In genomic region chr4:25029479-25030282, GRCh38 we compare ENCODE assay signal across 9 cellular contexts. TPM values are rescaled to one million over a fixed set of nuclear protein-coding genes. Genes with fewer than 3 reads are reported as not detected.
DNase-seq lines count a peak whose midpoint lies in the region; ATAC-seq and TF ChIP-seq lines count a peak whose summit lies in the region.
"Had no signal": no experiment of that assay in that cellular context is flagged by ENCODE, and none has a peak within 500 bp of the region (broad histone marks: within the 10 kb centered on the region; RNA-seq: fewer than 3 reads in every experiment).

No MANE protein-coding gene starts in this region.

- CTCF ChIA-PET in HEK293T (lab: Yijun Ruan, JAX) = no interaction called here

- POLR2A ChIA-PET in HEK293T (lab: Yijun Ruan, JAX) = no interaction called here

- H3K27me3 ChIP-seq in adipocyte (replicated peaks; ENCODE audit: control insufficient read depth, insufficient read depth, low read length) = peaks cover 15% of the 10 kb centered on the region
- peaks cover 5% of the 10 kb centered on the region for H3K27me3 ChIP-seq in mesendoderm (ENCODE audit: insufficient read depth, low read length, poor library complexity)
- peaks cover 8 to 22% (median 12%) of the 10 kb centered on the region in 5 donors for H3K27me3 ChIP-seq in subcutaneous abdominal adipose tissue (ENCODE audit: control insufficient read depth in 5 of 5, insufficient read depth in 4 of 5, low read length in 5 of 5)

- H3K4me1 ChIP-seq in adipocyte (ENCODE audit: control insufficient read depth, insufficient read depth, low read length) = peaks cover 9% of the 10 kb centered on the region
- H3K4me1 ChIP-seq in mesendoderm (ENCODE audit: control insufficient read depth, low read depth, low read length) = peaks cover 2% of the 10 kb centered on the region
- H3K4me1 ChIP-seq in subcutaneous abdominal adipose tissue (ENCODE audit: control insufficient read depth in 5 of 5, insufficient read depth in 5 of 5, low read length in 5 of 5) = peaks cover 0 to 19% (median 17%) of the 10 kb centered on the region in 5 donors

- H3K79me1 ChIP-seq in mesendoderm (ENCODE audit: low read length) = no peaks in the 10 kb centered on the region

- no peak for ATAC-seq in GM18519 (IDR thresholded peaks at IDR 0.05; ENCODE audit: low FRiP score, unreplicated experiment)

- no peaks in the 10 kb centered on the region for H3K79me2 ChIP-seq in mesendoderm (ENCODE audit: control insufficient read depth, insufficient read depth, low read length)

- H2BK5ac ChIP-seq in mesendoderm (ENCODE audit: low read length) = no peak overlapping the region

- no peak overlapping the region for H4K5ac ChIP-seq in mesendoderm (ENCODE audit: low read length)

- H3K36me3 ChIP-seq in adipocyte (ENCODE audit: control insufficient read depth, insufficient read depth, low read length, severe bottlenecking) (no peaks in the 10 kb centered on the region), mesendoderm (ENCODE audit: control insufficient read depth, insufficient read depth, low read length) (no peaks in the 10 kb centered on the region), subcutaneous abdominal adipose tissue (ENCODE audit: control insufficient read depth in 5 of 5, insufficient read depth in 5 of 5, low read length in 5 of 5) (no peaks in the 10 kb centered on the region)

- H3K4me2 ChIP-seq in mesendoderm (ENCODE audit: low read length) = peak overlapping the region; percentile 33

- no peak overlapping the region for H3K56ac ChIP-seq in mesendoderm (ENCODE audit: low read length)

- H2BK15ac ChIP-seq in mesendoderm (replicated peaks; ENCODE audit: low read depth) = no peak overlapping the region

- no peak overlapping the region for H2BK120ac ChIP-seq in mesendoderm (ENCODE audit: low read depth, low read length)

- no CpG with 5 or more reads among the region's 20 CpGs for WGBS in mesendoderm (ENCODE audit: extremely low coverage, insufficient coverage, low lambda C conversion rate)

- DNase-seq in NCI-H345 (lab: John Stamatoyannopoulos, UW) (peak; percentile 15), NCI-H345 treated with DMSO at 0.1 percent for 48 hours (lab: John Stamatoyannopoulos, UW; ENCODE audit: unreplicated experiment) (no peak), adipocyte (ENCODE audit: low read depth) (no peak), mesendoderm (no peak), HEK293T (ENCODE audit: extremely low spot score) (no peak)
- no peak for DNase-seq in stimulated activated CD4-positive, alpha-beta T cell treated with anti-CD3 and anti-CD28 coated beads, Interleukin-4, amount 100 ng/mL, for 24 hours

- no peak overlapping the region for H2AK5ac ChIP-seq in mesendoderm (ENCODE audit: low read length)

- H3K9ac ChIP-seq in adipocyte (ENCODE audit: low read length) (no peak overlapping the region), mesendoderm (ENCODE audit: low read length) (no peak overlapping the region), subcutaneous abdominal adipose tissue (ENCODE audit: low read length in 5 of 5) (peak overlapping the region in 1 of 5 donors; percentile 35)

- H3K4me3 ChIP-seq in adipocyte (ENCODE audit: low read length) (peak overlapping the region; percentile 54), mesendoderm (ENCODE audit: low read length) (no peak overlapping the region), subcutaneous abdominal adipose tissue (ENCODE audit: low read depth in 1 of 5, low read length in 5 of 5) (peak overlapping the region; percentile 48 to 63 (median 57))

- no peak overlapping the region for H4K8ac ChIP-seq in mesendoderm (ENCODE audit: low read depth, low read length)

- no peaks in the 10 kb centered on the region for H3K9me3 ChIP-seq in adipocyte (ENCODE audit: control insufficient read depth, low read length)
- H3K9me3 ChIP-seq in subcutaneous abdominal adipose tissue (ENCODE audit: control insufficient read depth in 5 of 5, low read length in 5 of 5) = no peaks in the 10 kb centered on the region

- no peak overlapping the region for H3K23ac ChIP-seq in mesendoderm (ENCODE audit: low read length)

- H3K18ac ChIP-seq in mesendoderm (ENCODE audit: low read length) = no peak overlapping the region

- H3K27ac ChIP-seq in mesendoderm (ENCODE audit: low read depth, low read length) (no peak overlapping the region), subcutaneous abdominal adipose tissue (ENCODE audit: low read depth, low read length) (no peak overlapping the region)

- H3K4ac ChIP-seq in mesendoderm (ENCODE audit: low read depth, low read length) = no peak overlapping the region

TF ChIP-seq in HEK293T, 16 proteins besides CTCF, POLR2A, EP300 and RAD21:
- TF ChIP-seq SP1 (IDR thresholded peaks at IDR 0.05) (no peak), PKNOX1 (IDR thresholded peaks at IDR 0.05) (no peak), ARNT (IDR thresholded peaks at IDR 0.05) (no peak), SUZ12 (IDR thresholded peaks at IDR 0.05) (no peak), CTBP1 (IDR thresholded peaks at IDR 0.05; ENCODE audit: borderline replicate concordance) (no peak), L3MBTL2 (conservative IDR thresholded peaks at IDR 0.05) (no peak), FOXM1 (IDR thresholded peaks at IDR 0.05; ENCODE audit: borderline replicate concordance) (no peak), FOXK2 (IDR thresholded peaks at IDR 0.05) (no peak), HDGF (IDR thresholded peaks at IDR 0.05; ENCODE audit: borderline replicate concordance) (no peak), ZNF384 (IDR thresholded peaks at IDR 0.05) (no peak), LEF1 (IDR thresholded peaks at IDR 0.05; ENCODE audit: borderline replicate concordance) (no peak), ELF4 (IDR thresholded peaks at IDR 0.05) (no peak)

RNA-seq across cellular contexts. Expression of gene LGI2, which starts 1.1 kb away (rescaled TPM):
- 1.8 TPM for polyA plus RNA-seq in mesendoderm (2013, experiment 1 of 2)
- 1.8 TPM for polyA plus RNA-seq in mesendoderm (2013, experiment 2 of 2)
- polyA plus RNA-seq: AG04450 had no signal
